In genomic region chr2:10814571-10815331, GRCh38 we compare ENCODE assay signal across 12 cellular contexts. TPM values are rescaled to one million over a fixed set of nuclear protein-coding genes. Genes with fewer than 3 reads are reported as not detected.
A peak's percentile ranks its signal among the peaks of the same experiment; 100 is the strongest.
DNase-seq lines count a peak whose midpoint lies in the region; ATAC-seq, FAIRE-seq and TF ChIP-seq lines count a peak whose summit lies in the region.
"Had no signal": no experiment of that assay in that cellular context is flagged by ENCODE, and none has a peak within 500 bp of the region (broad histone marks: within the 10 kb centered on the region; RNA-seq: fewer than 3 reads in every experiment).

No MANE protein-coding gene starts in this region.

- no peak for ATAC-seq in mucosa of descending colon
- no peak for ATAC-seq in HG02973 (IDR thresholded peaks at IDR 0.05; ENCODE audit: unreplicated experiment)

- no peak overlapping the region for H2AFZ ChIP-seq in Loucy (ENCODE audit: low read length)
- H2AFZ ChIP-seq in neural progenitor cell (replicated peaks): peak overlapping the region; percentile 93

- H3K4me2 ChIP-seq in Loucy (ENCODE audit: low read depth, low read length, poor library complexity, severe bottlenecking): no peak overlapping the region
- H3K4me2 ChIP-seq in neural progenitor cell: peak overlapping the region; percentile 45
- H3K4me2 ChIP-seq: KMS-11 had no signal

- H3K27me3 Mint-ChIP-seq in neural progenitor cell (ENCODE audit: insufficient read depth, low read depth): peaks cover 6% of the 10 kb centered on the region

- peaks cover 36% of the 10 kb centered on the region for H3K4me1 Mint-ChIP-seq in neural progenitor cell

- peaks cover 28% of the 10 kb centered on the region for H3K79me2 ChIP-seq in Loucy (ENCODE audit: insufficient read depth, low read length)
- peaks cover 25% of the 10 kb centered on the region for H3K79me2 ChIP-seq in neural progenitor cell (ENCODE audit: low read depth)

- no peak overlapping the region for H3K27ac ChIP-seq in neural progenitor cell
- H3K27ac ChIP-seq: KMS-11, thoracic aorta had no signal

- DNase-seq in D721Med (ENCODE audit: insufficient read length, low spot score) (no peak), cerebellar cortex (ENCODE audit: low spot score) (peak; percentile 20), neural progenitor cell (ENCODE audit: low spot score) (peak; percentile 46), mucosa of descending colon (no peak), T-helper 9 cell (no peak)
- DNase-seq: erythroblast, NCI-H2171 treated with DMSO at 0.1 percent for 48 hours, Right ventricle myocardium superior had no signal

- peaks cover 3% of the 10 kb centered on the region for H3K36me3 Mint-ChIP-seq in neural progenitor cell

- H3F3A ChIP-seq in Loucy (ENCODE audit: low read depth) (no peaks in the 10 kb centered on the region), neural progenitor cell (ENCODE audit: low read depth) (peaks cover 18% of the 10 kb centered on the region)

- FAIRE-seq in D721Med (lab: Jason Lieb, UNC): no peak

- H3K4me1 ChIP-seq in Loucy (ENCODE audit: insufficient read depth, low read length, poor library complexity, severe bottlenecking) (peaks cover 23% of the 10 kb centered on the region), neural progenitor cell (peaks cover 26% of the 10 kb centered on the region), mucosa of descending colon (ENCODE audit: low read depth) (peaks cover 15% of the 10 kb centered on the region)

- H3K9me2 ChIP-seq in Loucy (replicated peaks; ENCODE audit: low read depth, low read length): no peaks in the 10 kb centered on the region

- H3K9ac ChIP-seq in Loucy (ENCODE audit: low read depth, low read length, poor library complexity, severe bottlenecking) (no peak overlapping the region), neural progenitor cell (no peak overlapping the region)
- H3K9ac ChIP-seq: KMS-11 had no signal

- H3K36me3 ChIP-seq in Loucy (ENCODE audit: insufficient read depth, low read length) (no peaks in the 10 kb centered on the region), neural progenitor cell (no peaks in the 10 kb centered on the region), mucosa of descending colon (ENCODE audit: low read depth) (no peaks in the 10 kb centered on the region)
- H3K36me3 ChIP-seq: thoracic aorta had no signal

- H3K4me3 ChIP-seq in Loucy (ENCODE audit: low read length, poor library complexity, severe bottlenecking) (no peak overlapping the region), neural progenitor cell (no peak overlapping the region), mucosa of descending colon (no peak overlapping the region)
- H3K4me3 ChIP-seq: thoracic aorta had no signal

- peak overlapping the region; percentile 82 for H3K27ac Mint-ChIP-seq in neural progenitor cell

- intact Hi-C loops in mucosa of descending colon (cut with DNase I, micrococcal nuclease): no loop called here

- H4K20me1 ChIP-seq in Loucy (ENCODE audit: insufficient read depth, low read length, poor library complexity, severe bottlenecking) (peaks cover 21% of the 10 kb centered on the region), neural progenitor cell (ENCODE audit: low read depth) (peaks cover 24% of the 10 kb centered on the region)

- H3K4me3 Mint-ChIP-seq in neural progenitor cell: peak overlapping the region; percentile 74

- H3K9me3 ChIP-seq in Loucy (ENCODE audit: insufficient read depth, low read depth, low read length) (no peaks in the 10 kb centered on the region), neural progenitor cell (ENCODE audit: low read depth) (no peaks in the 10 kb centered on the region), mucosa of descending colon (no peaks in the 10 kb centered on the region)
- H3K9me3 ChIP-seq: thoracic aorta had no signal

- TF ChIP-seq CTCF in D721Med (IDR thresholded peaks at IDR 0.05; ENCODE audit: insufficient read depth, missing control alignments) (peak; percentile 6), Loucy (conservative IDR thresholded peaks at IDR 0.05; ENCODE audit: low read length) (peak; percentile 23; the same call in 1 of the 2 replicates), neural progenitor cell (IDR thresholded peaks at IDR 0.05) (peak; percentile 24), mucosa of descending colon (IDR thresholded peaks at IDR 0.05) (no peak)

- H3K27me3 ChIP-seq in Loucy (ENCODE audit: insufficient read depth, low read length, poor library complexity, severe bottlenecking) (no peaks in the 10 kb centered on the region), neural progenitor cell (no peaks in the 10 kb centered on the region)

- H3K9me3 Mint-ChIP-seq in neural progenitor cell: no peaks in the 10 kb centered on the region

RNA-seq across cellular contexts. Expression of gene PDIA6, which starts 2.2 kb away (rescaled TPM):
- total RNA-seq in neural progenitor cell (ENCODE audit: low replicate concordance) (299 and 381 TPM in 2 replicates), mucosa of descending colon (100 to 1,000 TPM; 121 to 168 (median 126) TPM)

Comparison
In these comparisons a context has a peak if more than half of its experiments do, and no peak if none do; other contexts are left out.
1. DNase-seq: peak in cerebellar cortex (single experiment) and neural progenitor cell (single experiment); none in D721Med (single experiment), mucosa of descending colon (0 of 3) and T-helper 9 cell (single experiment).